Comparison of ENCODE assay signal across 28 cellular contexts in genomic region chr1:146049436-146049835, GRCh38. TPM values are rescaled to one million over a fixed set of nuclear protein-coding genes. Genes with fewer than 3 reads are reported as not detected.
DNase-seq lines count a peak whose midpoint lies in the region; ATAC-seq and TF ChIP-seq lines count a peak whose summit lies in the region.
"Had no signal": no experiment of that assay in that cellular context is flagged by ENCODE, and none has a peak within 500 bp of the region (broad histone marks: within the 10 kb centered on the region; RNA-seq: fewer than 3 reads in every experiment).

No MANE protein-coding gene starts in this region.

- H3K4me3 Mint-ChIP-seq in activated CD4-positive, alpha-beta T cell treated with anti-CD3 and anti-CD28 coated beads, Interleukin-2, amount 10 ng/mL, durations not matched to agents 24 days and 14 days, result no peak overlapping the region
- no peak overlapping the region for H3K4me3 Mint-ChIP-seq in activated CD4-positive, alpha-beta T cell treated with anti-CD3 and anti-CD28 coated beads for 36 hours
- peak overlapping the region in 2 of 7 donors; percentile 29 to 31 for H3K4me3 Mint-ChIP-seq in CD8-positive, alpha-beta memory T cell
- peak overlapping the region; percentile 18 for H3K4me3 Mint-ChIP-seq in memory B cell
- H3K4me3 Mint-ChIP-seq: stimulated activated naive CD8-positive, alpha-beta T cell treated with anti-CD3 and anti-CD28 coated beads, Interleukin-15, Interleukin-2, amounts not matched to agents 100 ng/mL and 50 ng/mL, for 24 hours had no signal

- H3K36me3 ChIP-seq in CD8-positive, alpha-beta memory T cell (ENCODE audit: insufficient read depth, low read length), result no peaks in the 10 kb centered on the region
- no peaks in the 10 kb centered on the region for H3K36me3 ChIP-seq in BE2C
- H3K36me3 ChIP-seq: BLaER1 treated with 17β-estradiol and CSF1 and Interleukin-3, amounts not matched to agents 10 nM and 100 nM; SJSA1; upper lobe of left lung had no signal

- CTCF ChIA-PET in activated CD4-positive, alpha-beta T cell treated with anti-CD3 and anti-CD28 coated beads for 36 hours (lab: Charles Lee), result interaction anchor here (0.7 to 4.1 kb wide), 3 partner anchors 11 to 204 kb away, joined by 3 to 20 read pairs (median 4); partner anchors contain the start of gene NUDT17
- CTCF ChIA-PET in CD8-positive, alpha-beta memory T cell (lab: Charles Lee), result interaction anchor here (0.6 to 8.2 kb wide), 2 partner anchors 12 to 21 kb away, joined by 3 to 56 read pairs; no protein-coding TSS in a partner anchor

- no peaks in the 10 kb centered on the region for H3K27me3 ChIP-seq in CD8-positive, alpha-beta memory T cell (ENCODE audit: insufficient read depth, low read length, poor library complexity, severe bottlenecking)
- H3K27me3 ChIP-seq in BE2C, result no peaks in the 10 kb centered on the region
- H3K27me3 ChIP-seq: BLaER1 treated with 17β-estradiol and CSF1 and Interleukin-3, amounts not matched to agents 10 nM and 100 nM; SJSA1; upper lobe of left lung had no signal

- H3K27me3 Mint-ChIP-seq in activated CD4-positive, alpha-beta T cell treated with anti-CD3 and anti-CD28 coated beads, Interleukin-2, amount 10 ng/mL, durations not matched to agents 24 days and 14 days, result peaks cover 2% of the 10 kb centered on the region
- no peaks in the 10 kb centered on the region for H3K27me3 Mint-ChIP-seq in activated CD4-positive, alpha-beta T cell treated with anti-CD3 and anti-CD28 coated beads for 36 hours
- H3K27me3 Mint-ChIP-seq in CD8-positive, alpha-beta memory T cell, result no peaks in the 10 kb centered on the region
- H3K27me3 Mint-ChIP-seq in memory B cell, result no peaks in the 10 kb centered on the region
- H3K27me3 Mint-ChIP-seq: activated naive CD8-positive, alpha-beta T cell treated with anti-CD3 and anti-CD28 coated beads, Interleukin-2, amount 10 ng/mL, durations not matched to agents 7 days and 5 days; stimulated activated naive CD8-positive, alpha-beta T cell treated with anti-CD3 and anti-CD28 coated beads, Interleukin-15, Interleukin-2, amounts not matched to agents 100 ng/mL and 50 ng/mL, for 24 hours had no signal

- POLR2A ChIA-PET in activated CD4-positive, alpha-beta T cell treated with anti-CD3 and anti-CD28 coated beads for 36 hours (lab: Charles Lee), result interaction anchor here (0.8 kb wide), 1 partner anchor 70 kb away, joined by 3 read pairs; no protein-coding TSS in a partner anchor
- POLR2A ChIA-PET in CD8-positive, alpha-beta memory T cell (lab: Charles Lee), result interaction anchor here (4.7 kb wide), 1 partner anchor 12 kb away, joined by 57 read pairs; no protein-coding TSS in a partner anchor

- no peak overlapping the region for H3K4me3 ChIP-seq in CD8-positive, alpha-beta memory T cell (ENCODE audit: low read length)
- H3K4me3 ChIP-seq in BE2C (ENCODE audit: low read depth, low read length), result no peak overlapping the region
- H3K4me3 ChIP-seq: BLaER1 treated with 17β-estradiol and CSF1 and Interleukin-3, amounts not matched to agents 10 nM and 100 nM; K562; SJSA1; upper lobe of left lung had no signal

- ATAC-seq in activated CD4-positive, alpha-beta T cell treated with anti-CD3 and anti-CD28 coated beads for 36 hours, result no peak
- ATAC-seq in memory B cell (ENCODE audit: low read depth) (no peak), GM18519 (IDR thresholded peaks at IDR 0.05; ENCODE audit: low FRiP score, unreplicated experiment) (no peak)
- ATAC-seq: K562 had no signal

- no peak overlapping the region for H3K27ac ChIP-seq in CD8-positive, alpha-beta memory T cell (ENCODE audit: low read depth, low read length)
- H3K27ac ChIP-seq: BLaER1 treated with 17β-estradiol and CSF1 and Interleukin-3, amounts not matched to agents 10 nM and 100 nM; SJSA1; upper lobe of left lung had no signal

- no peaks in the 10 kb centered on the region for H3K9me3 ChIP-seq in CD8-positive, alpha-beta memory T cell (ENCODE audit: low read length)
- no peaks in the 10 kb centered on the region for H3K9me3 ChIP-seq in BE2C
- H3K9me3 ChIP-seq: SJSA1, upper lobe of left lung had no signal

- TF ChIP-seq CTCF in BE2C (IDR thresholded peaks at IDR 0.05; ENCODE audit: low read depth, low read length), result no peak

- intact Hi-C loops in activated CD4-positive, alpha-beta T cell treated with anti-CD3 and anti-CD28 coated beads, Interleukin-2, amount 10 ng/mL, durations not matched to agents 24 days and 14 days (cut with micrococcal nuclease), result no loop called here
- intact Hi-C loops in activated CD4-positive, alpha-beta T cell treated with anti-CD3 and anti-CD28 coated beads for 36 hours (cut with DNase I, micrococcal nuclease), result no loop called here

- H3K27ac Mint-ChIP-seq in activated CD4-positive, alpha-beta T cell treated with anti-CD3 and anti-CD28 coated beads, Interleukin-2, amount 10 ng/mL, durations not matched to agents 24 days and 14 days, result no peak overlapping the region
- H3K27ac Mint-ChIP-seq in activated CD4-positive, alpha-beta T cell treated with anti-CD3 and anti-CD28 coated beads for 36 hours, result no peak overlapping the region
- H3K27ac Mint-ChIP-seq in CD8-positive, alpha-beta memory T cell, result peak overlapping the region in 5 of 8 donors; percentile 29 to 85 (median 59)
- H3K27ac Mint-ChIP-seq in memory B cell, result peak overlapping the region; percentile 55
- H3K27ac Mint-ChIP-seq: activated naive CD8-positive, alpha-beta T cell treated with anti-CD3 and anti-CD28 coated beads, Interleukin-2, amount 10 ng/mL, durations not matched to agents 7 days and 5 days; stimulated activated naive CD8-positive, alpha-beta T cell treated with anti-CD3 and anti-CD28 coated beads, Interleukin-15, Interleukin-2, amounts not matched to agents 100 ng/mL and 50 ng/mL, for 24 hours; T-helper 1 cell treated with Interleukin-12 subunit alpha and Interleukin-12 subunit beta and Interleukin-4 antibody, amounts not matched to agents 30 μg/mL and 1 μg/mL, for 36 hours had no signal

- H3K36me3 Mint-ChIP-seq in activated CD4-positive, alpha-beta T cell treated with anti-CD3 and anti-CD28 coated beads, Interleukin-2, amount 10 ng/mL, durations not matched to agents 24 days and 14 days (ENCODE audit: low read depth), result no peaks in the 10 kb centered on the region
- no peaks in the 10 kb centered on the region for H3K36me3 Mint-ChIP-seq in activated CD4-positive, alpha-beta T cell treated with anti-CD3 and anti-CD28 coated beads for 36 hours (ENCODE audit: low read depth)
- peaks cover 0 to 2% (median 0%) of the 10 kb centered on the region in 3 donors for H3K36me3 Mint-ChIP-seq in CD8-positive, alpha-beta memory T cell
- H3K36me3 Mint-ChIP-seq in memory B cell, result no peaks in the 10 kb centered on the region
- H3K36me3 Mint-ChIP-seq: activated naive CD8-positive, alpha-beta T cell treated with anti-CD3 and anti-CD28 coated beads, Interleukin-2, amount 10 ng/mL, durations not matched to agents 7 days and 5 days had no signal

- no peaks in the 10 kb centered on the region for H3K9me3 Mint-ChIP-seq in activated CD4-positive, alpha-beta T cell treated with anti-CD3 and anti-CD28 coated beads, Interleukin-2, amount 10 ng/mL, durations not matched to agents 24 days and 14 days
- no peaks in the 10 kb centered on the region for H3K9me3 Mint-ChIP-seq in activated CD4-positive, alpha-beta T cell treated with anti-CD3 and anti-CD28 coated beads for 36 hours (ENCODE audit: low read depth)
- no peaks in the 10 kb centered on the region for H3K9me3 Mint-ChIP-seq in CD8-positive, alpha-beta memory T cell
- H3K9me3 Mint-ChIP-seq in memory B cell, result no peaks in the 10 kb centered on the region
- H3K9me3 Mint-ChIP-seq: activated naive CD8-positive, alpha-beta T cell treated with anti-CD3 and anti-CD28 coated beads, Interleukin-2, amount 10 ng/mL, durations not matched to agents 7 days and 5 days; stimulated activated naive CD8-positive, alpha-beta T cell treated with anti-CD3 and anti-CD28 coated beads, Interleukin-15, Interleukin-2, amounts not matched to agents 100 ng/mL and 50 ng/mL, for 24 hours; T-helper 1 cell treated with Interleukin-12 subunit alpha and Interleukin-12 subunit beta and Interleukin-4 antibody, amounts not matched to agents 30 μg/mL and 1 μg/mL, for 36 hours had no signal

- H3K4me1 Mint-ChIP-seq in activated CD4-positive, alpha-beta T cell treated with anti-CD3 and anti-CD28 coated beads, Interleukin-2, amount 10 ng/mL, durations not matched to agents 24 days and 14 days, result peaks cover 21% of the 10 kb centered on the region
- peaks cover 26% of the 10 kb centered on the region for H3K4me1 Mint-ChIP-seq in activated CD4-positive, alpha-beta T cell treated with anti-CD3 and anti-CD28 coated beads for 36 hours
- peaks cover 19 to 39% (median 32%) of the 10 kb centered on the region in 3 donors for H3K4me1 Mint-ChIP-seq in CD8-positive, alpha-beta memory T cell
- H3K4me1 Mint-ChIP-seq in memory B cell, result peaks cover 11% of the 10 kb centered on the region

- peak; percentile 57 for DNase-seq in activated CD4-positive, alpha-beta T cell treated with anti-CD3 and anti-CD28 coated beads, Interleukin-2, amount 10 ng/mL, durations not matched to agents 24 days and 14 days
- no peak for DNase-seq in activated CD4-positive, alpha-beta T cell treated with anti-CD3 and anti-CD28 coated beads for 36 hours
- DNase-seq in CD8-positive, alpha-beta memory T cell, result peak in 1 of 5 donors; percentile 50
- DNase-seq in activated gamma-delta T cell treated with anti-CD3 and anti-CD28 coated beads, Interleukin-2, amount 50 U/mL, for 16 hours (ENCODE audit: low read depth), result peak; percentile 11
- DNase-seq in memory B cell (ENCODE audit: low spot score in 2 of 2) (no peak), NCI-H2196 treated with DMSO at 0.1 percent for 48 hours (lab: John Stamatoyannopoulos, UW; ENCODE audit: unreplicated experiment) (no peak), BE2C (no peak)
- DNase-seq: activated CD4-positive, alpha-beta T cell treated with anti-CD3 and anti-CD28 coated beads, Interleukin-2, amount 50 U/mL, for 1 hour; activated naive CD8-positive, alpha-beta T cell treated with anti-CD3 and anti-CD28 coated beads, Interleukin-2, amount 10 ng/mL, durations not matched to agents 7 days and 5 days; effector CD4-positive, alpha-beta T cell; foreskin melanocyte; hippocampal formation; mammary epithelial cell; NCI-H1436 treated with DMSO at 0.1 percent for 48 hours; NCI-H526; occipital lobe; stimulated activated CD4-positive, alpha-beta T cell treated with anti-CD3 and anti-CD28 coated beads, Interleukin-4, amount 100 ng/mL, for 1 hour had no signal

- no peaks in the 10 kb centered on the region for H3K4me1 ChIP-seq in CD8-positive, alpha-beta memory T cell (ENCODE audit: insufficient read depth, low read length)
- H3K4me1 ChIP-seq in BE2C, result no peaks in the 10 kb centered on the region
- H3K4me1 ChIP-seq: SJSA1 had no signal

RNA-seq across cellular contexts. Expression of gene HJV, which starts 27.9 kb away (rescaled TPM):
- total RNA-seq in activated CD4-positive, alpha-beta T cell treated with anti-CD3 and anti-CD28 coated beads, Interleukin-2, amount 10 ng/mL, durations not matched to agents 24 days and 14 days, result not detected in 2 replicates
- not detected for total RNA-seq in activated CD4-positive, alpha-beta T cell treated with anti-CD3 and anti-CD28 coated beads for 36 hours
- not detected for total RNA-seq in CD8-positive, alpha-beta memory T cell
- not detected for polyA plus RNA-seq in CD8-positive, alpha-beta memory T cell
- not detected for polyA plus RNA-seq in BE2C (2012; ENCODE audit: insufficient read depth, insufficient read length, low read depth)
- total RNA-seq: A172; activated naive CD8-positive, alpha-beta T cell treated with anti-CD3 and anti-CD28 coated beads, Interleukin-2, amount 10 ng/mL, durations not matched to agents 7 days and 5 days; cerebellum; H4; mammary epithelial cell; occipital lobe; SJSA1; upper lobe of left lung had no signal
- polyA plus RNA-seq: esophagus, mammary epithelial cell had no signal

RNA-seq across cellular contexts. Expression of gene TXNIP, which starts 53.1 kb away (rescaled TPM):
- total RNA-seq in activated CD4-positive, alpha-beta T cell treated with anti-CD3 and anti-CD28 coated beads, Interleukin-2, amount 10 ng/mL, durations not matched to agents 24 days and 14 days, result 83.4 and 85.2 TPM in 2 replicates
- 100 to 1,000 TPM; 112 TPM for total RNA-seq in activated CD4-positive, alpha-beta T cell treated with anti-CD3 and anti-CD28 coated beads for 36 hours
- total RNA-seq in CD8-positive, alpha-beta memory T cell, result 100 to 1,000 TPM; 167 to 170 TPM
- 4,579 TPM for polyA plus RNA-seq in CD8-positive, alpha-beta memory T cell
- 13.2 TPM for polyA plus RNA-seq in BE2C (2012; ENCODE audit: insufficient read depth, insufficient read length, low read depth)

Comparison
In these comparisons a context has a peak if more than half of its experiments do, and no peak if none do; other contexts are left out.
1. DNase-seq: peak in activated CD4-positive, alpha-beta T cell treated with anti-CD3 and anti-CD28 coated beads, Interleukin-2, amount 10 ng/mL, durations not matched to agents 24 days and 14 days (single experiment) and activated gamma-delta T cell treated with anti-CD3 and anti-CD28 coated beads, Interleukin-2, amount 50 U/mL, for 16 hours (single experiment); none in activated CD4-positive, alpha-beta T cell treated with anti-CD3 and anti-CD28 coated beads for 36 hours (single experiment), memory B cell (0 of 2), NCI-H2196 treated with DMSO at 0.1 percent for 48 hours (single experiment) and BE2C (single experiment).
2. H3K27ac Mint-ChIP-seq: peak in CD8-positive, alpha-beta memory T cell (5 of 8) and memory B cell (single experiment); none in activated CD4-positive, alpha-beta T cell treated with anti-CD3 and anti-CD28 coated beads, Interleukin-2, amount 10 ng/mL, durations not matched to agents 24 days and 14 days (single experiment) and activated CD4-positive, alpha-beta T cell treated with anti-CD3 and anti-CD28 coated beads for 36 hours (single experiment).